Comparison of ENCODE assay signal across 20 cellular contexts in genomic region chr5:148909766-148910165, GRCh38.
A peak's percentile ranks its signal among the peaks of the same experiment; 100 is the strongest.
DNase-seq lines count a peak whose midpoint lies in the region; ATAC-seq lines count a peak whose summit lies in the region.
"Had no signal": no experiment of that assay in that cellular context is flagged by ENCODE, and none has a peak within 500 bp of the region (broad histone marks: within the 10 kb centered on the region; RNA-seq: fewer than 3 reads in every experiment).

No MANE protein-coding gene starts in this region.

- H3K36me3 Mint-ChIP-seq in CD4-positive, alpha-beta memory T cell, result no peaks in the 10 kb centered on the region

- no peaks in the 10 kb centered on the region for H3K27me3 ChIP-seq in CD4-positive, alpha-beta memory T cell (ENCODE audit: insufficient read depth, low read length)
- H3K27me3 ChIP-seq: brain microvascular endothelial cell, suprapubic skin had no signal

- DNase-seq in EH (ENCODE audit: low read depth) (peak; percentile 28), NCI-H345 (lab: John Stamatoyannopoulos, UW) (peak; percentile 80), dermis blood vessel endothelial cell (peak; percentile 41), renal cortical epithelial cell (ENCODE audit: low read depth) (peak; percentile 32), sciatic nerve (ENCODE audit: low spot score) (no peak), left ventricle myocardium superior (no peak), AML-193 (lab: John Stamatoyannopoulos, UW) (no peak)
- DNase-seq in CD4-positive, alpha-beta memory T cell, result no peak
- DNase-seq: activated CD4-positive, alpha-beta T cell treated with anti-CD3 and anti-CD28 coated beads for 36 hours; activated CD8-positive, alpha-beta memory T cell treated with anti-CD3 and anti-CD28 coated beads, Interleukin-2, amount 50 U/mL, for 48 hours; activated naive CD4-positive, alpha-beta T cell treated with anti-CD3 and anti-CD28 coated beads, Interleukin-2, amount 50 U/mL, for 16 hours; brain microvascular endothelial cell; C1 segment of cervical spinal cord; left ventricle myocardium inferior; MV-4-11; NCI-H2171 treated with DMSO at 0.1 percent for 48 hours; psoas muscle; SIG-M5 had no signal

- H3K4me3 Mint-ChIP-seq in CD4-positive, alpha-beta memory T cell, result peak overlapping the region in 2 of 8 donors; percentile 5 to 61
- H3K4me3 Mint-ChIP-seq: activated CD4-positive, alpha-beta T cell treated with anti-CD3 and anti-CD28 coated beads for 36 hours; nephron had no signal

- no peaks in the 10 kb centered on the region for H3K9me3 ChIP-seq in CD4-positive, alpha-beta memory T cell (ENCODE audit: control insufficient read depth in 1 of 2, low read length in 2 of 2)
- H3K9me3 ChIP-seq: left ventricle myocardium inferior, psoas muscle, suprapubic skin had no signal

- no peaks in the 10 kb centered on the region for H3K9me3 Mint-ChIP-seq in CD4-positive, alpha-beta memory T cell
- H3K9me3 Mint-ChIP-seq: nephron had no signal

- H3K27ac ChIP-seq in CD4-positive, alpha-beta memory T cell (ENCODE audit: low read depth, low read length), result no peak overlapping the region
- H3K27ac ChIP-seq: brain microvascular endothelial cell, left ventricle myocardium inferior, psoas muscle had no signal

- H3K27ac Mint-ChIP-seq in CD4-positive, alpha-beta memory T cell, result no peak overlapping the region
- H3K27ac Mint-ChIP-seq: activated CD4-positive, alpha-beta T cell treated with anti-CD3 and anti-CD28 coated beads for 36 hours; nephron had no signal

- peaks cover 9% of the 10 kb centered on the region for H3K4me1 ChIP-seq in CD4-positive, alpha-beta memory T cell (ENCODE audit: insufficient read depth, low read length)

- POLR2A ChIA-PET in CD4-positive, alpha-beta memory T cell (lab: Charles Lee; ENCODE audit: partially characterized antibody), result no interaction called here

- ATAC-seq in sciatic nerve, result no peak
- ATAC-seq in left ventricle myocardium superior, result no peak
- ATAC-seq: activated CD4-positive, alpha-beta T cell treated with anti-CD3 and anti-CD28 coated beads for 36 hours; psoas muscle had no signal

- intact Hi-C loops in sciatic nerve (cut with DNase I) (no loop called here), left ventricle myocardium superior (cut with micrococcal nuclease) (no loop called here)
- intact Hi-C loops in CD4-positive, alpha-beta memory T cell (cut with micrococcal nuclease), result no loop called here

- H3K4me3 ChIP-seq in CD4-positive, alpha-beta memory T cell (ENCODE audit: low read length in 2 of 2), result no peak overlapping the region
- H3K4me3 ChIP-seq: left ventricle myocardium inferior, psoas muscle, suprapubic skin had no signal

- H3K4me1 Mint-ChIP-seq in CD4-positive, alpha-beta memory T cell, result peaks cover 9 to 31% (median 24%) of the 10 kb centered on the region in 4 donors
- H3K4me1 Mint-ChIP-seq: activated CD4-positive, alpha-beta T cell treated with anti-CD3 and anti-CD28 coated beads for 36 hours; nephron had no signal

- CTCF ChIA-PET in CD4-positive, alpha-beta memory T cell (lab: Charles Lee; ENCODE audit: partially characterized antibody), result no interaction called here

- no peaks in the 10 kb centered on the region for H3K36me3 ChIP-seq in CD4-positive, alpha-beta memory T cell (ENCODE audit: insufficient read depth, low read length)
- H3K36me3 ChIP-seq: brain microvascular endothelial cell, left ventricle myocardium inferior, suprapubic skin had no signal

- H3K27me3 Mint-ChIP-seq in CD4-positive, alpha-beta memory T cell, result no peaks in the 10 kb centered on the region
- H3K27me3 Mint-ChIP-seq: activated CD4-positive, alpha-beta T cell treated with anti-CD3 and anti-CD28 coated beads for 36 hours had no signal

Comparison
In these comparisons a context has a peak if more than half of its experiments do, and no peak if none do; other contexts are left out.
1. DNase-seq: peak in EH (single experiment), NCI-H345 (single experiment), dermis blood vessel endothelial cell (single experiment) and renal cortical epithelial cell (single experiment); none in sciatic nerve (single experiment), left ventricle myocardium superior (single experiment), AML-193 (0 of 2) and CD4-positive, alpha-beta memory T cell (0 of 5).